20 cellular contexts compared by ENCODE assay signal in the genomic region with DNA sequence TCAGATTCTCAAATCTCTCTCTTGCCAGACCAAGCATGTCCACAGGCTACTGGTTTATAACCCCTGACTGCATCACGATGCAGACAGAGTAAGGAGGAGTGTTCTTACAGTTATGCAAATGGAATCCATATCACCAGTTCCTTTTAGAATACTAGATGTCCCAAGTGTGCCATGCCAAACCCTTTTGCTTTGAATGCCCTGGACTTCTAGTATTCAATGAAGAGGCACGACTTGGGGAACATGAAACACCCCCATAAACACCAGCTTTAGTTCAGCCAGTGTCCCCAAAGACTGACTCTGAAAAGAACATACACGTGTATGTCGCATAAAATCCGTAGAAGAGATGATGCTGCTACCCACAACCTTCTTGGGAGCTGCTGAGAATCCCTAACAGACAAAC.
"Had no signal": no experiment of that assay in that cellular context is flagged by ENCODE, and none has a peak within 500 bp of the region (broad histone marks: within the 10 kb centered on the region; RNA-seq: fewer than 3 reads in every experiment).

No MANE protein-coding gene starts in this region.

- DNase-seq: activated B cell treated with CpG ODN at 0.5 μM for 24 hours; activated CD4-positive, alpha-beta T cell treated with anti-CD3 and anti-CD28 coated beads, Interleukin-2, amount 50 U/mL, for 1 hour; activated CD8-positive, alpha-beta memory T cell treated with anti-CD3 and anti-CD28 coated beads, Interleukin-2, amount 10 ng/mL, durations not matched to agents 7 days and 5 days; activated CD8-positive, alpha-beta T cell treated with anti-CD3 and anti-CD28 coated beads for 36 hours; activated naive CD4-positive, alpha-beta T cell; activated T-cell treated with anti-CD3 and anti-CD28 coated beads, Interleukin-2, amount 50 U/mL, for 72 hours; aorta; effector CD4-positive, alpha-beta T cell; esophagus squamous epithelium; foreskin melanocyte; islet precursor cell; naive B cell; nephron progenitor cell; stimulated activated CD4-positive, alpha-beta T cell treated with anti-CD3 and anti-CD28 coated beads, Interleukin-15, amount 100 ng/mL, for 24 hours; stimulated activated CD4-positive, alpha-beta T cell treated with anti-CD3 and anti-CD28 coated beads, Interleukin-2, amount 100 ng/mL, for 24 hours; stimulated activated naive B cell treated with anti-CD40 and anti-IgM and Interleukin-4, amounts not matched to agents 10 μg/mL and 1 μg/mL and 100 μg/mL, for 72 hours; stomach; T-cell; tibial artery; upper lobe of right lung had no signal
